ENCODE assay signal across 26 cellular contexts in the genomic region with DNA sequence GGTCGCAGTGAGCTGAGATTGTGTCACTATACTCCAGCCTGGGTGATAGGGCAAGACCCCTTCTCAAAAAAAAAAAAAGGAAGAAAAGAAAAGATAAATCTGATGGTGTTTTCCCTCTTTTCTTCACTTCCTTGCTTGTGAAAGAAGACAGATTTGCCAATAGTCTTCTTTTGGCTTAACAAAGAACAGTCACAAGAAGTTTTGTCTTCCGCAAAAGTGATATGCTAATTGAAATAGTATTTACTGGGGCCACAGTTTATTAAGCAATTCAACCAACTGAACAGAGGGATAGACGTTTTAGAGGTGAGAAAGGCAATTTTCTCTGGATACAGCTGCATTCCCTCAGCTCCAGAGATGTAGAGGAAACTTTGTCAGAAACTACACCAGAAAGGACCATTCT. TPM values are rescaled to one million over a fixed set of nuclear protein-coding genes. Genes with fewer than 3 reads are reported as not detected.
"Had no signal": no experiment of that assay in that cellular context is flagged by ENCODE, and none has a peak within 500 bp of the region (broad histone marks: within the 10 kb centered on the region; RNA-seq: fewer than 3 reads in every experiment).

No MANE protein-coding gene starts in this region.

- H3K9me3 ChIP-seq: thyroid gland had no signal

- H3K4me1 Mint-ChIP-seq: nephron had no signal

- H3K36me3 ChIP-seq: brain microvascular endothelial cell, sigmoid colon, thyroid gland had no signal

- H3K4me3 Mint-ChIP-seq: activated T-cell treated with anti-CD3 and anti-CD28 coated beads, Interleukin-2, amount 50 U/mL, for 72 hours; endodermal cell; nephron had no signal

- DNase-seq: activated CD4-positive, alpha-beta T cell treated with anti-CD3 and anti-CD28 coated beads, Interleukin-2, amount 50 U/mL, for 1 hour; activated CD4-positive, CD25-positive, alpha-beta regulatory T cell treated with anti-CD3 and anti-CD28 coated beads, Interleukin-2, amount 50 U/mL, for 72 hours; activated CD8-positive, alpha-beta memory T cell treated with anti-CD3 and anti-CD28 coated beads for 24 hours; activated CD8-positive, alpha-beta memory T cell treated with anti-CD3 and anti-CD28 coated beads, Interleukin-2, amount 50 U/mL, for 48 hours; activated effector memory CD4-positive, alpha-beta T cell treated with anti-CD3 and anti-CD28 coated beads, Interleukin-2, amount 50 U/mL, for 16 hours; activated naive CD4-positive, alpha-beta T cell treated with anti-CD3 and anti-CD28 coated beads, Interleukin-2, amount 50 U/mL, for 16 hours; activated T-cell treated with anti-CD3 and anti-CD28 coated beads, Interleukin-2, amount 50 U/mL, for 72 hours; aorta; brain microvascular endothelial cell; central memory CD4-positive, alpha-beta T cell; endodermal cell; foreskin melanocyte; hypothalamus; islet precursor cell; nucleus accumbens; sigmoid colon; stimulated activated CD8-positive, alpha-beta memory T cell treated with anti-CD3 and anti-CD28 coated beads, Interleukin-4, amount 100 ng/mL, for 48 hours; stimulated activated naive CD4-positive, alpha-beta T cell treated with Interleukin-2 at 50 U/mL for 16 hours; thyroid gland had no signal

- H3K27ac Mint-ChIP-seq: activated T-cell treated with anti-CD3 and anti-CD28 coated beads, Interleukin-2, amount 50 U/mL, for 72 hours; endodermal cell; nephron had no signal

- H3K4me3 ChIP-seq: lung, sigmoid colon, thyroid gland had no signal

- H3K4me1 ChIP-seq: sigmoid colon, thyroid gland had no signal

- FAIRE-seq: colon had no signal

- H3K27ac ChIP-seq: brain microvascular endothelial cell, sigmoid colon, thyroid gland, VCaP had no signal

- H3K27me3 ChIP-seq: brain microvascular endothelial cell, thyroid gland had no signal

- ATAC-seq: activated T-cell treated with anti-CD3 and anti-CD28 coated beads, Interleukin-2, amount 50 U/mL, for 72 hours had no signal

RNA-seq across cellular contexts. Expression of a gene that starts 23.0 kb away (rescaled TPM):
- total RNA-seq: activated T-cell treated with anti-CD3 and anti-CD28 coated beads, Interleukin-2, amount 50 U/mL, for 72 hours; aorta; endodermal cell; epithelial cell of proximal tubule; fibroblast of lung; lung; sigmoid colon; subcutaneous adipose tissue had no signal
- polyA plus RNA-seq: aorta, fibroblast of lung, lung, sigmoid colon had no signal
